Comparison of ENCODE assay signal across 1 cellular context in genomic region chr4:48343035-48343434, GRCh38.
TF ChIP-seq lines count a peak whose summit lies in the region.

No MANE protein-coding gene starts in this region.

TF ChIP-seq in HEK293, 187 proteins besides CTCF, POLR2A, EP300 and RAD21 (continued from another document):
- TF ChIP-seq TSHZ1 (tag by site-specific recombination; IDR thresholded peaks at IDR 0.05; ENCODE audit: borderline replicate concordance) (no peak), ZNF555 (tag by site-specific recombination; conservative IDR thresholded peaks at IDR 0.05) (no peak), KLF7 (tag by site-specific recombination; IDR thresholded peaks at IDR 0.05; ENCODE audit: borderline replicate concordance) (no peak), ZBTB7A (tag by site-specific recombination; IDR thresholded peaks at IDR 0.05; ENCODE audit: low read depth) (no peak), ZNF23 (tag by site-specific recombination; IDR thresholded peaks at IDR 0.05; ENCODE audit: borderline replicate concordance) (no peak), ZNF692 (tag by site-specific recombination; IDR thresholded peaks at IDR 0.05) (no peak)
